Comparison of ENCODE assay signal across 8 cellular contexts in genomic region chrX:20265221-20265725, GRCh38. TPM values are rescaled to one million over a fixed set of nuclear protein-coding genes. Genes with fewer than 3 reads are reported as not detected.
DNase-seq lines count a peak whose midpoint lies in the region; ATAC-seq and TF ChIP-seq lines count a peak whose summit lies in the region.

No MANE protein-coding gene starts in this region.

- TF ChIP-seq POLR2A in NB4 (IDR thresholded peaks at IDR 0.05; ENCODE audit: extremely low read depth, insufficient read length) (no peak), right lobe of liver (IDR thresholded peaks at IDR 0.05) (peak; percentile 76)

- H3K4me2 ChIP-seq in H9 (ENCODE audit: insufficient read depth, insufficient read length, low read length), result peak overlapping the region; percentile 64

- no peak overlapping the region for H3K4ac ChIP-seq in H9 (ENCODE audit: low read depth, low read length)

- H3K27me3 Mint-ChIP-seq in H9 (ENCODE audit: low read depth), result peaks cover 34% of the 10 kb centered on the region

- no CpG with 5 or more reads among the region's 26 CpGs for WGBS in H9 (ENCODE audit: extremely low coverage, insufficient read length, low lambda C conversion rate)
- WGBS in right lobe of liver (ENCODE audit: insufficient coverage, low coverage, low lambda C conversion rate, missing lambda C conversion rate), result 30% methylated on average over 26 of the region's 26 CpGs

- no peaks in the 10 kb centered on the region for H3K79me1 ChIP-seq in H9 (ENCODE audit: insufficient read depth, low read depth, low read length, poor library complexity, severe bottlenecking)

- TF ChIP-seq CTCF in H9 (conservative IDR thresholded peaks at IDR 0.05) (no peak), NB4 (IDR thresholded peaks at IDR 0.05; ENCODE audit: low read depth, low read length) (no peak), coronary artery (IDR thresholded peaks at IDR 0.05) (no peak), right lobe of liver (IDR thresholded peaks at IDR 0.05) (no peak)

- peaks cover 0 to 6% (median 0%) of the 10 kb centered on the region in 3 experiments; a peak in 1 of 7 replicates for H3K36me3 Mint-ChIP-seq in H9 (ENCODE audit: insufficient read depth in 1 of 3, low read depth in 3 of 3)

- H2BK12ac ChIP-seq in H9 (ENCODE audit: insufficient read length, low read depth, low read length), result no peak overlapping the region

- no peak overlapping the region for H2BK5ac ChIP-seq in H9 (ENCODE audit: insufficient read length, low read length)

- no peak overlapping the region for H2BK15ac ChIP-seq in H9 (ENCODE audit: low read depth, low read length)

- H3K9me3 Mint-ChIP-seq in H9, result peaks cover 31 to 50% of the 10 kb centered on the region in 2 experiments

- peak; percentile 41 to 66 (median 50) for ATAC-seq in right lobe of liver
- no peak for ATAC-seq in GM19324 (IDR thresholded peaks at IDR 0.05; ENCODE audit: low FRiP score, unreplicated experiment)

- H3K23ac ChIP-seq in H9 (ENCODE audit: insufficient read length, low read depth, low read length), result no peak overlapping the region

- H4K20me1 ChIP-seq in H9 (ENCODE audit: control insufficient read depth, insufficient read depth, insufficient read length), result no peaks in the 10 kb centered on the region

- no peak overlapping the region for H3T11ph ChIP-seq in H9 (ENCODE audit: low read length)

- H3K27me3 ChIP-seq in H9 (ENCODE audit: insufficient read depth, low read length) (peaks cover 4% of the 10 kb centered on the region; the same call in 1 of the 2 replicates), right lobe of liver (no peaks in the 10 kb centered on the region)

- H4K8ac ChIP-seq in H9 (replicated peaks; ENCODE audit: insufficient read length, low read depth, low read length), result no peak overlapping the region

- H3K4me1 ChIP-seq in H9 (ENCODE audit: insufficient read depth, low read length) (no peaks in the 10 kb centered on the region), right lobe of liver (peaks cover 0 to 10% (median 0%) of the 10 kb centered on the region in 4 donors)

- H3K27ac Mint-ChIP-seq in H9, result peak overlapping the region; percentile 15 to 57 (median 46); a peak in 1 of 7 replicates

- no peaks in the 10 kb centered on the region for H3K36me3 ChIP-seq in right lobe of liver

- H4K91ac ChIP-seq in H9 (ENCODE audit: insufficient read length, low read depth, low read length), result no peak overlapping the region

- no peak overlapping the region for H2BK120ac ChIP-seq in H9 (ENCODE audit: low read depth, low read length, poor library complexity, severe bottlenecking)

- no peak overlapping the region for H3K14ac ChIP-seq in H9 (ENCODE audit: insufficient read depth, low read length)

- H3K9me3 ChIP-seq in H9 (ENCODE audit: control insufficient read depth, low read depth, low read length) (peaks cover 7% of the 10 kb centered on the region), right lobe of liver (no peaks in the 10 kb centered on the region)

- no peaks in the 10 kb centered on the region for H3K79me2 ChIP-seq in H9 (ENCODE audit: insufficient read depth, low read length)

- H4K5ac ChIP-seq in H9 (ENCODE audit: insufficient read length, low read depth, low read length), result no peak overlapping the region

- H3K9ac ChIP-seq in H9 (ENCODE audit: extremely low read depth, insufficient read length, low read length), result peak overlapping the region; percentile 53

- intact Hi-C loops in right lobe of liver (cut with DNase I), result no loop called here

- H3K4me3 ChIP-seq in NB4 (ENCODE audit: low read depth, low read length) (peak overlapping the region; percentile 85), coronary artery (peak overlapping the region; percentile 70), right lobe of liver (peak overlapping the region; percentile 46 to 59 (median 55))

- H3K4me3 Mint-ChIP-seq in H9, result peak overlapping the region; percentile 79 to 95

- H2AFZ ChIP-seq in H9 (ENCODE audit: low read length), result no peak overlapping the region

- no peak overlapping the region for H3K27ac ChIP-seq in H9 (ENCODE audit: insufficient read length, low read depth, low read length)
- H3K27ac ChIP-seq in coronary artery, result peak overlapping the region; percentile 77 to 90
- H3K27ac ChIP-seq in right lobe of liver, result peak overlapping the region; percentile 22 to 73 (median 53)

- no peak overlapping the region for H2BK20ac ChIP-seq in H9 (ENCODE audit: low read depth, low read length, poor library complexity, severe bottlenecking)

- H2AK5ac ChIP-seq in H9 (ENCODE audit: insufficient read length, low read length), result no peak overlapping the region

- H3K18ac ChIP-seq in H9 (ENCODE audit: insufficient read length, low read depth, low read length), result no peak overlapping the region

- DNase-seq in GM03348 (ENCODE audit: low spot score), result peak; percentile 52
- peak; percentile 42 for DNase-seq in H9
- peak; percentile 79 for DNase-seq in NB4 (ENCODE audit: low read depth)
- DNase-seq in activated CD4-positive, alpha-beta T cell treated with anti-CD3 and anti-CD28 coated beads for 1 hour, result peak; percentile 50
- DNase-seq in coronary artery (ENCODE audit: low spot score), result peak; percentile 79
- peak; percentile 55 to 68 (median 60) for DNase-seq in right lobe of liver
- DNase-seq in stimulated activated CD4-positive, alpha-beta T cell treated with anti-CD3 and anti-CD28 coated beads, TNF-alpha, amount 100 ng/mL, for 24 hours (ENCODE audit: low read depth in 3 of 3), result peak in 2 of 3 experiments; percentile 22 to 73

- peaks cover 3% of the 10 kb centered on the region for H3K23me2 ChIP-seq in H9 (ENCODE audit: insufficient read length, low read depth, low read length, poor library complexity, severe bottlenecking)

- no peak overlapping the region for H3K56ac ChIP-seq in H9 (ENCODE audit: insufficient read length, low read depth, low read length)

- H3K4me1 Mint-ChIP-seq in H9, result peaks cover 2 to 3% of the 10 kb centered on the region in 2 experiments; a peak in 3 of 4 replicates

RNA-seq across cellular contexts. Expression of gene RPS6KA3, which starts 1.4 kb away (rescaled TPM):
- total RNA-seq in H9 (2021) (9.2 and 9.8 TPM in 2 replicates), right lobe of liver (10 to 100 TPM; 36.0 to 63.7 (median 44.7) TPM)
